7 cellular contexts compared by ENCODE assay signal in the genomic region with DNA sequence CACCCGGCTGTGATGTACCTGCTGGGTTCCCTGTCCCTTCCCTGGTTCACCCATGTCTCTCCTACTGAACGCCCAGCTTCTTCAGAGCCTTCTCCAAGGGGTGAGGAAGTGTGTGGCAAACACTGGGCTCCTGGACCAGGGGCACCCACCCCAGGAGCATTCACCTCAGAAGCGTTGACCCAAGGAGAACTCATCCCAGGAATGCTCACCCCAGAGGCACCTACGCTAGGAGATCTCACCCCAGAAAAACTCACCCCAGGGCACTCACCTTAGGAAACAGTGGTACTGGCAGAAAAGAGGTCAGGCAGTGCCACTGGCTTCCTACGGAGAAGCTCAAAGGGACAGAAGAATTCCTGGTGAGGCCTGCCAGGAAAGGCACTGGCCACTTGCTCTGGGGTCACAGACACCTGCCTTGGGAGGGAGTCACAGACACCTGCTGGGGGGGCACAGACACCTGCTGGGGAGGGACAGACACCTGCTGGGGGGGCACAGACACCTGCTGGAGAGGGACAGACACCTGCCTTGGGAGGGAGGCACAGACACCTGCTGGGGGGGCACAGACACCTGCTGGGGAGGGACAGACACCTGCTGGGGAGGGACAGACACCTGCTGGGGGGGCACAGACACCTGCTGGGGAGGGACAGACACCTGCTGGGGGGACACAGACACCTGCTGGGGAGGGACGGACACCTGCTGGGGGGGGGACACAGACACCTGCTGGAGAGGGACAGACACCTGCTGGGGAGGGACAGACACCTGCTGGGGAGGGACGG. TPM values are rescaled to one million over a fixed set of nuclear protein-coding genes. Genes with fewer than 3 reads are reported as not detected.
DNase-seq lines count a peak whose midpoint lies in the region; ATAC-seq and TF ChIP-seq lines count a peak whose summit lies in the region.
"Not testable (repeated sequence)": the region's sequence is repeated elsewhere in the genome, so short reads cannot be mapped to it uniquely, and the experiment has no call there.

No MANE protein-coding gene starts in this region.

- not testable (repeated sequence) for H3K36me3 ChIP-seq in GM23248 (ENCODE audit: low read depth); mesendoderm (ENCODE audit: control insufficient read depth, insufficient read depth, low read length)

- H3K9ac ChIP-seq in GM23248; mesendoderm (ENCODE audit: low read length): not testable (repeated sequence)

- H3K79me1 ChIP-seq in mesendoderm (ENCODE audit: low read length): not testable (repeated sequence)

- not testable (repeated sequence) for H3K4me3 ChIP-seq in GM23248; NB4 (ENCODE audit: low read depth, low read length); mesendoderm (ENCODE audit: low read length)

- POLR2A ChIA-PET in WTC11 (lab: Charles Lee): not testable (repeated sequence)

- H3K79me2 ChIP-seq in GM23248 (ENCODE audit: insufficient read depth); mesendoderm (ENCODE audit: control insufficient read depth, insufficient read depth, low read length): not testable (repeated sequence)

- ATAC-seq in WTC11; activated naive CD8-positive, alpha-beta T cell treated with anti-CD3 and anti-CD28 coated beads, Interleukin-2, amount 50 U/mL, for 24 hours: not testable (repeated sequence)

- H3K23ac ChIP-seq in mesendoderm (ENCODE audit: low read length): not testable (repeated sequence)

- H3K4me3 Mint-ChIP-seq in WTC11; activated naive CD8-positive, alpha-beta T cell treated with anti-CD3 and anti-CD28 coated beads, Interleukin-2, amount 50 U/mL, for 24 hours: not testable (repeated sequence)

- H3K9me3 ChIP-seq in GM23248 (ENCODE audit: low read depth): not testable (repeated sequence)

- H2AFZ ChIP-seq in GM23248: not testable (repeated sequence)

- 36 to 43% methylated on average over 4 to 7 of the region's 7 CpGs for WGBS in GM23248 (ENCODE audit: low coverage in 1 of 2, low lambda C conversion rate in 2 of 2, missing lambda C conversion rate in 2 of 2), 2 experiments
- no CpG with 5 or more reads among the region's 7 CpGs for WGBS in mesendoderm (ENCODE audit: extremely low coverage, insufficient coverage, low lambda C conversion rate)

- H2BK5ac ChIP-seq in mesendoderm (ENCODE audit: low read length): not testable (repeated sequence)

- H3K4me1 Mint-ChIP-seq in WTC11; activated naive CD8-positive, alpha-beta T cell treated with anti-CD3 and anti-CD28 coated beads, Interleukin-2, amount 50 U/mL, for 24 hours: not testable (repeated sequence)

- peak; percentile 13 for DNase-seq in GM23248
- DNase-seq in NB4 (ENCODE audit: low read depth): peak; percentile 29
- peak; percentile 23 for DNase-seq in RPMI7951 (ENCODE audit: low read depth)
- not testable (repeated sequence) for DNase-seq in WTC11 (ENCODE audit: low spot score); activated naive CD8-positive, alpha-beta T cell treated with anti-CD3 and anti-CD28 coated beads, Interleukin-2, amount 50 U/mL, for 24 hours
- DNase-seq in mesendoderm: peak; percentile 32
- DNase-seq in retina: peak; percentile 47

- H3K4ac ChIP-seq in mesendoderm (ENCODE audit: low read depth, low read length): not testable (repeated sequence)

- not testable (repeated sequence) for H3K27ac Mint-ChIP-seq in WTC11
- H3K27ac Mint-ChIP-seq in activated naive CD8-positive, alpha-beta T cell treated with anti-CD3 and anti-CD28 coated beads, Interleukin-2, amount 50 U/mL, for 24 hours: peak overlapping the region; percentile 31

- not testable (repeated sequence) for H3K56ac ChIP-seq in mesendoderm (ENCODE audit: low read length)

- H2BK120ac ChIP-seq in mesendoderm (ENCODE audit: low read depth, low read length): not testable (repeated sequence)

- not testable (repeated sequence) for H3K36me3 Mint-ChIP-seq in WTC11; activated naive CD8-positive, alpha-beta T cell treated with anti-CD3 and anti-CD28 coated beads, Interleukin-2, amount 50 U/mL, for 24 hours (ENCODE audit: low read depth)

- not testable (repeated sequence) for TF ChIP-seq POLR2A in NB4 (IDR thresholded peaks at IDR 0.05; ENCODE audit: extremely low read depth, insufficient read length)

- H4K8ac ChIP-seq in mesendoderm (ENCODE audit: low read depth, low read length): not testable (repeated sequence)

- H3F3A ChIP-seq in GM23248 (ENCODE audit: insufficient read depth): not testable (repeated sequence)

- not testable (repeated sequence) for H3K27me3 ChIP-seq in GM23248 (replicated peaks; ENCODE audit: insufficient read depth); mesendoderm (ENCODE audit: insufficient read depth, low read length, poor library complexity)

- not testable (repeated sequence) for H3K4me2 ChIP-seq in GM23248 (ENCODE audit: unreplicated experiment); mesendoderm (ENCODE audit: low read length)

- H3K27me3 Mint-ChIP-seq in WTC11 (ENCODE audit: low read depth); activated naive CD8-positive, alpha-beta T cell treated with anti-CD3 and anti-CD28 coated beads, Interleukin-2, amount 50 U/mL, for 24 hours: not testable (repeated sequence)

- H4K20me1 ChIP-seq in GM23248 (ENCODE audit: insufficient read depth): not testable (repeated sequence)

- peaks cover 15% of the 10 kb centered on the region for H3K9me3 Mint-ChIP-seq in WTC11
- not testable (repeated sequence) for H3K9me3 Mint-ChIP-seq in activated naive CD8-positive, alpha-beta T cell treated with anti-CD3 and anti-CD28 coated beads, Interleukin-2, amount 50 U/mL, for 24 hours

- not testable (repeated sequence) for H3K9me2 ChIP-seq in GM23248 (ENCODE audit: insufficient read depth)

- not testable (repeated sequence) for TF ChIP-seq CTCF in NB4 (IDR thresholded peaks at IDR 0.05; ENCODE audit: low read depth, low read length); WTC11 (IDR thresholded peaks at IDR 0.05)

- in situ Hi-C loops in GM23248 (cut with MboI): loop anchor here (25.0 kb wide), 1 partner anchor 253 kb away; no protein-coding TSS in a partner anchor

- H4K5ac ChIP-seq in mesendoderm (ENCODE audit: low read length): not testable (repeated sequence)

- H3K18ac ChIP-seq in mesendoderm (ENCODE audit: low read length): not testable (repeated sequence)

- not testable (repeated sequence) for H3K4me1 ChIP-seq in GM23248 (ENCODE audit: insufficient read depth); mesendoderm (ENCODE audit: control insufficient read depth, low read depth, low read length)

- H2BK15ac ChIP-seq in mesendoderm (replicated peaks; ENCODE audit: low read depth): not testable (repeated sequence)

- CTCF ChIA-PET in WTC11 (lab: Charles Lee): interaction anchor here (0.7 kb wide), 1 partner anchor 27 kb away, joined by 5 read pairs; no protein-coding TSS in a partner anchor

- not testable (repeated sequence) for H3K27ac ChIP-seq in GM23248; mesendoderm (ENCODE audit: low read depth, low read length)

- not testable (repeated sequence) for H2AK5ac ChIP-seq in mesendoderm (ENCODE audit: low read length)

TF ChIP-seq in WTC11, 78 proteins besides CTCF, POLR2A, EP300 and RAD21:
- peak; percentile 32; the same call in 1 of the 2 replicates for TF ChIP-seq ZNF423 (CRISPR knock-in tag; IDR thresholded peaks at IDR 0.05)

RNA-seq across cellular contexts. Expression of a gene that starts 17.0 kb away (rescaled TPM):
- total RNA-seq in GM23248 (2014; rRNA removed; shearing (Covaris generic)): 14.7 and 26.2 TPM in 2 replicates
- polyA plus RNA-seq in GM23248 (2016; fragmentation: Nextera tagmentation; extraction: Ambion mirVana): 18.5 and 21.3 TPM in 2 replicates
- total RNA-seq in RPMI7951 (2014; rRNA removed; shearing (Covaris generic)): 24.8 and 35.3 TPM in 2 replicates
- total RNA-seq in WTC11 (2021): 28.7 to 33.2 TPM (median 30.0 TPM) in 3 replicates
- polyA plus RNA-seq in mesendoderm (2013, experiment 1 of 2): 28.9 TPM
- polyA plus RNA-seq in mesendoderm (2013, experiment 2 of 2): 30.4 TPM
